In the genomic region with DNA sequence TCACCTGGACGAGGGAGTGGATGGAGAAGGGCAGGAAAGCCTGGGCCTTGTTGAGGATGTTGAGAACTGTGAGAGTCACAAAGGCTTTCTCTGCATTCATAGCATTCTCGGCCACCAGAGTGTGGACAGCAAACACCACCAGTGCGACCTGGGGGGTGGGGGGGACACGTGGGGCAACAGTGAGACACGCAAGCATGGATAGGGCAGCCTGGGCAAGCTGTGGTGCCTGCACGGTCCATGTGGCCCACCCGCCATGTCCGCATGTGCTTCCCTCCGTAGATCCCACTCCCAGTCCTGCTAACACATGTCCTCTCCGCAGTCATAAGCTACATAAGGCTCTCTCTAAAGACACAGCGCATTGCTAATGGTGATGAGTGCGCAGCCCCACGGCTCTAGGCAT, we compare ENCODE assay signal across 8 cellular contexts. TPM values are rescaled to one million over a fixed set of nuclear protein-coding genes. Genes with fewer than 3 reads are reported as not detected.
"Had no signal": no experiment of that assay in that cellular context is flagged by ENCODE, and none has a peak within 500 bp of the region (broad histone marks: within the 10 kb centered on the region; RNA-seq: fewer than 3 reads in every experiment).

No MANE protein-coding gene starts in this region.

- H3K4me3 ChIP-seq: GM23338, K562 had no signal

- H3K27ac Mint-ChIP-seq: GM23338 had no signal

- H3K4me3 Mint-ChIP-seq: GM23338 had no signal

- H3K9me3 Mint-ChIP-seq: GM23338 had no signal

- ATAC-seq: GM23338 had no signal

- H2AFZ ChIP-seq: GM23338 had no signal

- FAIRE-seq: K562 had no signal

- H3K4me2 ChIP-seq: GM23338 had no signal

- DNase-seq: H7, HCEC 1CT, IMR-90, KG1 had no signal

- H3K27ac ChIP-seq: HL-60 had no signal

RNA-seq across cellular contexts. Expression of gene ABCC6, which starts 34.5 kb away (rescaled TPM):
- total RNA-seq: HT1080 had no signal
